ENCODE assay signal across 30 cellular contexts in the genomic region with DNA sequence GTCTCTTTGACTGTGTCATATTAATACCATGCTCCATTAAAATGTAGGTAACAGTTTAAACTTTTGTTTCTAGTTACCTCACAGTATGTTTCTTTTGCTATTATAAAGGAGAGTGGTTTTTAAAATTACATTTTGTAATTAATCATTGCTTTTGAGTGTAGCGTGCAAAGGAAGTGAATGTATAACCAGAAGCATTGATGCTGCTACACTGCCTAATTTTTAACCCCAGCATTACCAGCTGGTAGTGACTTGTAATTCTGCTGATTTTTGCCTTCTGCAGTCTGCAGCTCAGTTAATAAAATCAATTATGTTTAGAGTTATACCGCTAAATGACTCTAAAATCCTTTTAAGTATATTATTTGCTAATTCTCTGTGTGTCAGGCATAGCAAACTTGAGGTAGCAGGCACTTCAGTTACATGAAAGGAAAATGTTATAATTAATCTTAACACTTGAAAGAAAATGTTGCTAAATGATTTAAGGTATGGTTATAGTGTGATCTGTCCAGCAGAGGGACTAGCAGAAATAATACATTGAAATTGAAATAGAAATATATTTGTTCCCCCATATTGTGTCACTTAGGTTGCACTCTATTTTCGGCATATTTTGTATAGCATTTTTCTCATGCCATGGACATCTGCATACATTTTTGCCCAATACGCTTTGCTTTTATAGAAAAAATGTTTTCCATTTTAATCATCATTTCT.
A peak's percentile ranks its signal among the peaks of the same experiment; 100 is the strongest.
DNase-seq lines count a peak whose midpoint lies in the region; ATAC-seq, FAIRE-seq and TF ChIP-seq lines count a peak whose summit lies in the region.
"Had no signal": no experiment of that assay in that cellular context is flagged by ENCODE, and none has a peak within 500 bp of the region (broad histone marks: within the 10 kb centered on the region; RNA-seq: fewer than 3 reads in every experiment).

No MANE protein-coding gene starts in this region.

- ATAC-seq in HG02870 (IDR thresholded peaks at IDR 0.05; ENCODE audit: unreplicated experiment): no peak
- ATAC-seq in HG03460 (IDR thresholded peaks at IDR 0.05; ENCODE audit: unreplicated experiment): no peak
- ATAC-seq: activated CD8-positive, alpha-beta memory T cell treated with anti-CD3 and anti-CD28 coated beads, Interleukin-2, amount 10 ng/mL, durations not matched to agents 7 days and 5 days; activated T-cell treated with anti-CD3 and anti-CD28 coated beads, Interleukin-2, amount 50 U/mL, for 72 hours; HepG2; lower lobe of right lung; mucosa of descending colon; pancreas; right cardiac atrium; upper lobe of right lung; WTC11 had no signal

- no peaks in the 10 kb centered on the region for H3K79me2 ChIP-seq in DOHH2 (ENCODE audit: control insufficient read depth, low read length)

- H3K36me3 ChIP-seq in DOHH2 (ENCODE audit: control insufficient read depth, low read length): no peaks in the 10 kb centered on the region
- no peaks in the 10 kb centered on the region for H3K36me3 ChIP-seq in small intestine (ENCODE audit: control insufficient read depth in 2 of 2, insufficient read depth in 2 of 2, low read length in 2 of 2)
- H3K36me3 ChIP-seq: lower lobe of right lung, pancreas, upper lobe of right lung had no signal

- H4K20me1 ChIP-seq in DOHH2 (ENCODE audit: control insufficient read depth, insufficient read depth, low read depth, low read length): no peaks in the 10 kb centered on the region

- H3K4me2 ChIP-seq in DOHH2 (ENCODE audit: low read length): no peak overlapping the region

- H3K9me3 ChIP-seq in DOHH2 (ENCODE audit: control insufficient read depth, insufficient read depth, low read length): no peaks in the 10 kb centered on the region
- no peaks in the 10 kb centered on the region for H3K9me3 ChIP-seq in small intestine (ENCODE audit: control insufficient read depth, low read depth)
- H3K9me3 ChIP-seq: lower lobe of right lung, mucosa of descending colon, pancreas, upper lobe of right lung had no signal

- no peak for FAIRE-seq in small intestine (lab: Jason Lieb, UNC)
- FAIRE-seq: GM12892, HepG2, kidney, pancreas had no signal

- DNase-seq in NCI-H1417 treated with DMSO at 0.1 percent for 48 hours (lab: John Stamatoyannopoulos, UW): peak; percentile 3
- no peak for DNase-seq in epithelial cell of proximal tubule (ENCODE audit: low read depth)
- DNase-seq in progenitor cell of endocrine pancreas (ENCODE audit: low spot score, unreplicated experiment): no peak
- no peak for DNase-seq in small intestine
- DNase-seq: activated CD4-positive, alpha-beta T cell treated with anti-CD3 and anti-CD28 coated beads, Interleukin-2, amount 10 ng/mL, durations not matched to agents 7 days and 5 days; activated CD8-positive, alpha-beta memory T cell treated with anti-CD3 and anti-CD28 coated beads, Interleukin-2, amount 10 ng/mL, durations not matched to agents 7 days and 5 days; activated naive CD4-positive, alpha-beta T cell; activated T-cell treated with anti-CD3 and anti-CD28 coated beads, Interleukin-2, amount 50 U/mL, for 72 hours; CD4-positive, alpha-beta T cell; dorsolateral prefrontal cortex; Kasumi-1; kidney; lower lobe of right lung; mucosa of descending colon; NCI-H1092; NCI-H2081 treated with DMSO at 0.1 percent for 48 hours; NCI-H446; nephron progenitor cell; pancreas; right cardiac atrium; SIG-M5; stimulated activated CD4-positive, alpha-beta T cell treated with anti-CD3 and anti-CD28 coated beads, Interleukin-12 subunit alpha, Interleukin-12 subunit beta, amount 100 ng/mL, for 4 hours; stimulated activated CD4-positive, alpha-beta T cell treated with anti-CD3 and anti-CD28 coated beads, Interleukin-4, amount 100 ng/mL, for 1 hour; upper lobe of right lung had no signal

- TF ChIP-seq CTCF in DOHH2 (IDR thresholded peaks at IDR 0.05; ENCODE audit: low read depth, low read length, poor library complexity, severe bottlenecking) (peak; percentile 32), epithelial cell of proximal tubule (conservative IDR thresholded peaks at IDR 0.05; ENCODE audit: low read depth, low read length) (peak; percentile 34), progenitor cell of endocrine pancreas (IDR thresholded peaks at IDR 0.05; ENCODE audit: unreplicated experiment) (peak; percentile 29)

- H3K27me3 ChIP-seq in DOHH2 (ENCODE audit: control insufficient read depth, low read length) (no peaks in the 10 kb centered on the region), small intestine (ENCODE audit: control insufficient read depth in 2 of 2, insufficient read depth in 2 of 2, low read length in 2 of 2) (peaks cover 0 to 2% of the 10 kb centered on the region in 2 donors)
- H3K27me3 ChIP-seq: dorsolateral prefrontal cortex, pancreas, upper lobe of right lung had no signal

- no peaks in the 10 kb centered on the region for H3K27me3 Mint-ChIP-seq in progenitor cell of endocrine pancreas
- H3K27me3 Mint-ChIP-seq: activated CD4-positive, alpha-beta T cell treated with anti-CD3 and anti-CD28 coated beads, Interleukin-2, amount 10 ng/mL, durations not matched to agents 7 days and 5 days; activated CD8-positive, alpha-beta memory T cell treated with anti-CD3 and anti-CD28 coated beads, Interleukin-2, amount 10 ng/mL, durations not matched to agents 7 days and 5 days; CD4-positive, alpha-beta T cell had no signal

- WGBS in small intestine, 3 donors: 57 to 68% (median 64%) methylated on average over 4 of the region's 4 CpGs

- H3K4me3 ChIP-seq in DOHH2 (ENCODE audit: low read length) (no peak overlapping the region), epithelial cell of proximal tubule (ENCODE audit: low read depth, low read length) (no peak overlapping the region), small intestine (ENCODE audit: low read depth in 1 of 2, low read length in 2 of 2) (no peak overlapping the region)
- H3K4me3 ChIP-seq: dorsolateral prefrontal cortex, lower lobe of right lung, mucosa of descending colon, pancreas, upper lobe of right lung had no signal

- peaks cover 19% of the 10 kb centered on the region for H3K4me1 Mint-ChIP-seq in progenitor cell of endocrine pancreas (ENCODE audit: low read depth)
- H3K4me1 Mint-ChIP-seq: activated CD4-positive, alpha-beta T cell treated with anti-CD3 and anti-CD28 coated beads, Interleukin-2, amount 10 ng/mL, durations not matched to agents 7 days and 5 days; activated CD8-positive, alpha-beta memory T cell treated with anti-CD3 and anti-CD28 coated beads, Interleukin-2, amount 10 ng/mL, durations not matched to agents 7 days and 5 days; nephron progenitor cell; WTC11 had no signal

- no peak overlapping the region for H3K27ac Mint-ChIP-seq in progenitor cell of endocrine pancreas
- H3K27ac Mint-ChIP-seq: activated CD4-positive, alpha-beta T cell treated with anti-CD3 and anti-CD28 coated beads, Interleukin-2, amount 10 ng/mL, durations not matched to agents 7 days and 5 days; activated CD8-positive, alpha-beta memory T cell treated with anti-CD3 and anti-CD28 coated beads, Interleukin-2, amount 10 ng/mL, durations not matched to agents 7 days and 5 days; CD4-positive, alpha-beta T cell; nephron progenitor cell; WTC11 had no signal

- no peaks in the 10 kb centered on the region for H3K9me3 Mint-ChIP-seq in progenitor cell of endocrine pancreas (ENCODE audit: low read depth)
- H3K9me3 Mint-ChIP-seq: activated CD4-positive, alpha-beta T cell treated with anti-CD3 and anti-CD28 coated beads, Interleukin-2, amount 10 ng/mL, durations not matched to agents 7 days and 5 days; activated T-cell treated with anti-CD3 and anti-CD28 coated beads, Interleukin-2, amount 50 U/mL, for 72 hours; CD4-positive, alpha-beta T cell; nephron progenitor cell had no signal

- H3K4me3 Mint-ChIP-seq in progenitor cell of endocrine pancreas (ENCODE audit: low read depth): no peak overlapping the region
- H3K4me3 Mint-ChIP-seq: activated CD4-positive, alpha-beta T cell treated with anti-CD3 and anti-CD28 coated beads, Interleukin-2, amount 10 ng/mL, durations not matched to agents 7 days and 5 days; activated CD8-positive, alpha-beta memory T cell treated with anti-CD3 and anti-CD28 coated beads, Interleukin-2, amount 10 ng/mL, durations not matched to agents 7 days and 5 days; activated T-cell treated with anti-CD3 and anti-CD28 coated beads, Interleukin-2, amount 50 U/mL, for 72 hours; CD4-positive, alpha-beta T cell; nephron progenitor cell; WTC11 had no signal

- H3K27ac ChIP-seq in DOHH2 (ENCODE audit: low read depth, low read length) (no peak overlapping the region), small intestine (ENCODE audit: low read depth in 1 of 2, low read length in 1 of 2) (no peak overlapping the region)
- H3K27ac ChIP-seq: dorsolateral prefrontal cortex, lower lobe of right lung, pancreas, upper lobe of right lung had no signal

- no peaks in the 10 kb centered on the region for H3K36me3 Mint-ChIP-seq in progenitor cell of endocrine pancreas (ENCODE audit: insufficient read depth)
- H3K36me3 Mint-ChIP-seq: activated CD8-positive, alpha-beta memory T cell treated with anti-CD3 and anti-CD28 coated beads, Interleukin-2, amount 10 ng/mL, durations not matched to agents 7 days and 5 days had no signal

- no peaks in the 10 kb centered on the region for H3K9me2 ChIP-seq in DOHH2 (replicated peaks; ENCODE audit: control insufficient read depth, low read length)

- H3F3A ChIP-seq in DOHH2 (ENCODE audit: control insufficient read depth, insufficient read depth): no peaks in the 10 kb centered on the region

- H3K4me1 ChIP-seq in DOHH2 (ENCODE audit: control insufficient read depth, low read length): no peaks in the 10 kb centered on the region; the same call in 1 of the 2 replicates
- H3K4me1 ChIP-seq in small intestine (ENCODE audit: control insufficient read depth in 2 of 2, insufficient read depth in 1 of 2, low read depth in 1 of 2, low read length in 1 of 2): no peaks in the 10 kb centered on the region
- H3K4me1 ChIP-seq: lower lobe of right lung, pancreas, upper lobe of right lung had no signal
